ENCODE assay signal across 9 cellular contexts in genomic region chr15:72358532-72359180, GRCh38. TPM values are rescaled to one million over a fixed set of nuclear protein-coding genes. Genes with fewer than 3 reads are reported as not detected.
DNase-seq lines count a peak whose midpoint lies in the region; ATAC-seq and TF ChIP-seq lines count a peak whose summit lies in the region.
"Had no signal": no experiment of that assay in that cellular context is flagged by ENCODE, and none has a peak within 500 bp of the region (broad histone marks: within the 10 kb centered on the region; RNA-seq: fewer than 3 reads in every experiment).

No MANE protein-coding gene starts in this region.

- DNase-seq in UCSD-AML1 (lab: John Stamatoyannopoulos, UW; ENCODE audit: unreplicated experiment) (peak; percentile 75), Right ventricle myocardium superior (peak; percentile 78), spleen (peak; percentile 79), NCI-H345 treated with DMSO at 0.1 percent for 48 hours (lab: John Stamatoyannopoulos, UW; ENCODE audit: unreplicated experiment) (no peak), NCI-H2081 treated with DMSO at 0.1 percent for 48 hours (lab: John Stamatoyannopoulos, UW) (no peak)
- no peak for DNase-seq in stimulated activated CD4-positive, alpha-beta T cell treated with anti-CD3 and anti-CD28 coated beads, Interleukin-2, amount 100 ng/mL, for 48 hours
- DNase-seq in activated CD8-positive, alpha-beta memory T cell treated with anti-CD3 and anti-CD28 coated beads, Interleukin-2, amount 10 ng/mL, durations not matched to agents 7 days and 5 days, result no peak

- CTCF ChIA-PET in activated CD8-positive, alpha-beta memory T cell treated with anti-CD3 and anti-CD28 coated beads, Interleukin-2, amount 10 ng/mL, durations not matched to agents 7 days and 5 days (lab: Charles Lee), result no interaction called here

- ATAC-seq in GM21529 (IDR thresholded peaks at IDR 0.05; ENCODE audit: unreplicated experiment) (peak; percentile 70), Right ventricle myocardium superior (ENCODE audit: poor library complexity) (peak; percentile 77)
- no peak for ATAC-seq in activated CD8-positive, alpha-beta memory T cell treated with anti-CD3 and anti-CD28 coated beads, Interleukin-2, amount 10 ng/mL, durations not matched to agents 7 days and 5 days

- no peaks in the 10 kb centered on the region for H3K9me3 ChIP-seq in spleen
- H3K9me3 ChIP-seq: ascending aorta had no signal

- no peaks in the 10 kb centered on the region for H3K27me3 ChIP-seq in spleen (replicated peaks in 1 of 7)
- H3K27me3 ChIP-seq: ascending aorta had no signal

- H3K9me3 Mint-ChIP-seq in activated CD8-positive, alpha-beta memory T cell treated with anti-CD3 and anti-CD28 coated beads, Interleukin-2, amount 10 ng/mL, durations not matched to agents 7 days and 5 days (ENCODE audit: low read depth), result no peaks in the 10 kb centered on the region

- peak overlapping the region in 6 of 8 donors; percentile 13 to 67 (median 46) for H3K27ac ChIP-seq in spleen

- peaks cover 0 to 65% (median 30%) of the 10 kb centered on the region in 6 donors for H3K36me3 ChIP-seq in spleen

- H3K27me3 Mint-ChIP-seq in activated CD8-positive, alpha-beta memory T cell treated with anti-CD3 and anti-CD28 coated beads, Interleukin-2, amount 10 ng/mL, durations not matched to agents 7 days and 5 days, result no peaks in the 10 kb centered on the region

- 28 to 67% (median 54%) methylated on average over 7 of the region's 7 CpGs for WGBS in spleen, 5 donors

- H3K4me3 ChIP-seq in spleen, result no peak overlapping the region
- H3K4me3 ChIP-seq: ascending aorta had no signal

- TF ChIP-seq CTCF in spleen (IDR thresholded peaks at IDR 0.05 in 8 of 11, conservative IDR thresholded peaks at IDR 0.05 in 3 of 11), result no peak

- intact Hi-C loops in Right ventricle myocardium superior (cut with DNase I) (no loop called here), spleen (cut with DNase I; ENCODE audit: low total_unique reads) (no loop called here)

- peaks cover 6% of the 10 kb centered on the region for H3K36me3 Mint-ChIP-seq in activated CD8-positive, alpha-beta memory T cell treated with anti-CD3 and anti-CD28 coated beads, Interleukin-2, amount 10 ng/mL, durations not matched to agents 7 days and 5 days

- H3K4me1 Mint-ChIP-seq in activated CD8-positive, alpha-beta memory T cell treated with anti-CD3 and anti-CD28 coated beads, Interleukin-2, amount 10 ng/mL, durations not matched to agents 7 days and 5 days, result peaks cover 17% of the 10 kb centered on the region

- H3K4me1 ChIP-seq in spleen, result peaks cover 4 to 62% (median 25%) of the 10 kb centered on the region in 6 donors
- H3K4me1 ChIP-seq: ascending aorta had no signal

- no peak for TF ChIP-seq POLR2A in spleen (IDR thresholded peaks at IDR 0.05)

- H3K27ac Mint-ChIP-seq in activated CD8-positive, alpha-beta memory T cell treated with anti-CD3 and anti-CD28 coated beads, Interleukin-2, amount 10 ng/mL, durations not matched to agents 7 days and 5 days, result no peak overlapping the region

- no peak overlapping the region for H3K4me3 Mint-ChIP-seq in activated CD8-positive, alpha-beta memory T cell treated with anti-CD3 and anti-CD28 coated beads, Interleukin-2, amount 10 ng/mL, durations not matched to agents 7 days and 5 days

RNA-seq across cellular contexts. Expression of gene HEXA, which starts 17.2 kb away (rescaled TPM):
- 58.7 TPM for total RNA-seq in Right ventricle myocardium superior
- total RNA-seq in spleen, result 100 to 1,000 TPM; 109 to 172 (median 129) TPM
- 100 to 1,000 TPM in 2 of 3 donors, 10 to 100 TPM in 1; 99.1 to 104 (median 103) TPM for polyA plus RNA-seq in spleen
- 10 to 100 TPM; 92.1 to 95.5 TPM for total RNA-seq in activated CD8-positive, alpha-beta memory T cell treated with anti-CD3 and anti-CD28 coated beads, Interleukin-2, amount 10 ng/mL, durations not matched to agents 7 days and 5 days

RNA-seq across cellular contexts. Expression of gene CELF6, which starts 38.7 kb away (rescaled TPM):
- 1.3 TPM for total RNA-seq in Right ventricle myocardium superior
- total RNA-seq in spleen, result 1 to 10 TPM; 1.7 to 7.5 (median 2.8) TPM
- polyA plus RNA-seq in spleen, result 1 to 10 TPM; 4.4 to 9.2 (median 8.1) TPM
- total RNA-seq in activated CD8-positive, alpha-beta memory T cell treated with anti-CD3 and anti-CD28 coated beads, Interleukin-2, amount 10 ng/mL, durations not matched to agents 7 days and 5 days, result under 1 TPM; 0.29 to 0.33 TPM
- total RNA-seq: ascending aorta had no signal

RNA-seq across cellular contexts. Expression of gene TMEM202, which starts 39.4 kb away (rescaled TPM):
- total RNA-seq in Right ventricle myocardium superior, result not detected
- total RNA-seq in spleen, result not detected
- not detected for polyA plus RNA-seq in spleen
- not detected for total RNA-seq in activated CD8-positive, alpha-beta memory T cell treated with anti-CD3 and anti-CD28 coated beads, Interleukin-2, amount 10 ng/mL, durations not matched to agents 7 days and 5 days
- total RNA-seq: ascending aorta had no signal

Comparison
In these comparisons a context has a peak if more than half of its experiments do, and no peak if none do; other contexts are left out.
1. DNase-seq: peak in UCSD-AML1 (single experiment), Right ventricle myocardium superior (single experiment) and spleen (single experiment); none in NCI-H345 treated with DMSO at 0.1 percent for 48 hours (single experiment), stimulated activated CD4-positive, alpha-beta T cell treated with anti-CD3 and anti-CD28 coated beads, Interleukin-2, amount 100 ng/mL, for 48 hours (0 of 2), activated CD8-positive, alpha-beta memory T cell treated with anti-CD3 and anti-CD28 coated beads, Interleukin-2, amount 10 ng/mL, durations not matched to agents 7 days and 5 days (single experiment) and NCI-H2081 treated with DMSO at 0.1 percent for 48 hours (single experiment).